In the genomic region with DNA sequence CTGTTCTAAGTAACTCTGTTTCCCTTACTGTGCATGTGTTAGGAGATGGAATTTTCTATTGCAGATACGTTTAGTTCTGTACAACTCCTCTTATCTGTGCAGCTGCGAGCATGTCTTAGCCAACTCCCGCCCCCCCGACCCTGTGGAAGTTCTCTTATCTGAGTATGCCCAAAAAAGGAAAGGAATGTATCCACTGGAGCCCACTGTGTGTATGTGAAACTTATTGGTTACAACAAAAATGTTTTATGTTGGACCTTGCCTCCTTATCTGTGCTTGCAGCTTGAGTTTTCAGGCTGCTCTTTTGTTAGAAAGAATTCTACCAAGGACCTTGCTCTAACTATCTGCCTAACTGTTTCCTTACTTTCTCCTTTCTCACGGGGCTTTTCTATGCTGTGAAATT, we compare ENCODE assay signal across 22 cellular contexts. TPM values are rescaled to one million over a fixed set of nuclear protein-coding genes. Genes with fewer than 3 reads are reported as not detected.
DNase-seq lines count a peak whose midpoint lies in the region; ATAC-seq, FAIRE-seq and TF ChIP-seq lines count a peak whose summit lies in the region.
"Had no signal": no experiment of that assay in that cellular context is flagged by ENCODE, and none has a peak within 500 bp of the region (broad histone marks: within the 10 kb centered on the region; RNA-seq: fewer than 3 reads in every experiment).

No MANE protein-coding gene starts in this region.

- H3K4me1 Mint-ChIP-seq in nephron: peaks cover 4% of the 10 kb centered on the region
- no peaks in the 10 kb centered on the region for H3K4me1 Mint-ChIP-seq in effector memory CD8-positive, alpha-beta T cell (ENCODE audit: low read depth in 2 of 2)
- H3K4me1 Mint-ChIP-seq: T-helper 17 cell had no signal

- H3K9me3 ChIP-seq in heart left ventricle: no peaks in the 10 kb centered on the region
- H3K9me3 ChIP-seq: breast epithelium, MG63 had no signal

- FAIRE-seq in HTR-8/SVneo (lab: Jason Lieb, UNC) (peak; percentile 28), RCC 7860 (lab: Jason Lieb, UNC) (no peak)

- no peaks in the 10 kb centered on the region for H3K9me3 Mint-ChIP-seq in nephron
- no peaks in the 10 kb centered on the region for H3K9me3 Mint-ChIP-seq in effector memory CD8-positive, alpha-beta T cell

- H3K27me3 Mint-ChIP-seq in nephron (ENCODE audit: low read depth): no peaks in the 10 kb centered on the region
- no peaks in the 10 kb centered on the region for H3K27me3 Mint-ChIP-seq in effector memory CD8-positive, alpha-beta T cell
- H3K27me3 Mint-ChIP-seq: T-helper 17 cell had no signal

- no peak overlapping the region for H3K4me3 ChIP-seq in heart left ventricle
- H3K4me3 ChIP-seq: breast epithelium, MG63 had no signal

- H3K27ac Mint-ChIP-seq in nephron: peak overlapping the region; percentile 26 to 65 (median 64)
- H3K27ac Mint-ChIP-seq in effector memory CD8-positive, alpha-beta T cell: no peak overlapping the region
- H3K27ac Mint-ChIP-seq: T-helper 17 cell had no signal

- ATAC-seq in heart left ventricle: peak in 3 of 4 donors; percentile 22 to 58 (median 29)
- ATAC-seq in effector memory CD8-positive, alpha-beta T cell (replicated peaks): no peak
- ATAC-seq: T-helper 17 cell had no signal

- H3K4me3 Mint-ChIP-seq in nephron: no peak overlapping the region
- H3K4me3 Mint-ChIP-seq in effector memory CD8-positive, alpha-beta T cell: no peak overlapping the region
- H3K4me3 Mint-ChIP-seq: T-helper 17 cell had no signal

- no peak for TF ChIP-seq POLR2A in heart left ventricle (IDR thresholded peaks at IDR 0.05)

- no peak for TF ChIP-seq CTCF in heart left ventricle (IDR thresholded peaks at IDR 0.05)
- TF ChIP-seq CTCF in nephron (IDR thresholded peaks at IDR 0.05; ENCODE audit: unreplicated experiment in 3 of 3): no peak

- no peak overlapping the region for H3K27ac ChIP-seq in heart left ventricle
- H3K27ac ChIP-seq: breast epithelium, parathyroid adenoma had no signal

- H3K36me3 Mint-ChIP-seq in nephron (ENCODE audit: low read depth): no peaks in the 10 kb centered on the region
- H3K36me3 Mint-ChIP-seq in effector memory CD8-positive, alpha-beta T cell (ENCODE audit: insufficient read depth): no peaks in the 10 kb centered on the region

- intact Hi-C loops in heart left ventricle (cut with DNase I): loop anchor here in 1 of 10 donors (10.0 kb wide), 1 partner anchor 61 kb away; no protein-coding TSS in a partner anchor

- WGBS in heart left ventricle, 4 donors: 4 to 16% (median 8%) methylated on average over 5 of the region's 5 CpGs

- no peaks in the 10 kb centered on the region for H3K27me3 ChIP-seq in heart left ventricle
- H3K27me3 ChIP-seq: breast epithelium, MG63 had no signal

- DNase-seq in HTR-8/SVneo (ENCODE audit: insufficient read length, low spot score) (no peak), astrocyte of the hippocampus (ENCODE audit: low read depth, low spot score) (peak; percentile 37), heart left ventricle (peak in 1 of 5 donors; percentile 23), RCC 7860 (ENCODE audit: low spot score) (no peak)
- DNase-seq in activated CD4-positive, alpha-beta T cell treated with anti-CD3 and anti-CD28 coated beads, Interleukin-2, amount 50 U/mL, for 48 hours: no peak
- no peak for DNase-seq in effector memory CD8-positive, alpha-beta T cell
- DNase-seq in stimulated activated CD4-positive, alpha-beta T cell treated with anti-CD3 and anti-CD28 coated beads, Interleukin-4, amount 100 ng/mL, for 1 hour: no peak
- DNase-seq: activated CD8-positive, alpha-beta memory T cell treated with anti-CD3 and anti-CD28 coated beads, Interleukin-2, amount 50 U/mL, for 48 hours; activated naive CD4-positive, alpha-beta T cell treated with Interleukin-2 at 50 U/mL for 16 hours; Calu3; left cardiac atrium; MG63; NCI-H187; SHP77; T-helper 17 cell had no signal

- H3K36me3 ChIP-seq in heart left ventricle: no peaks in the 10 kb centered on the region
- H3K36me3 ChIP-seq: breast epithelium, MG63 had no signal

- no peaks in the 10 kb centered on the region for H3K4me1 ChIP-seq in heart left ventricle
- H3K4me1 ChIP-seq: breast epithelium, parathyroid adenoma had no signal

RNA-seq across cellular contexts. Expression of a gene that starts 24.2 kb away (rescaled TPM):
- total RNA-seq in heart left ventricle: not detected
- not detected for polyA plus RNA-seq in heart left ventricle
- total RNA-seq: breast epithelium, Calu3, G401, left cardiac atrium, myocyte, NCI-H460, T-helper 17 cell had no signal
- polyA plus RNA-seq: thymus had no signal

Comparison
In these comparisons a context has a peak if more than half of its experiments do, and no peak if none do; other contexts are left out.
1. H3K27ac Mint-ChIP-seq: peak in nephron (3 of 3); none in effector memory CD8-positive, alpha-beta T cell (0 of 2).